12 cellular contexts compared by ENCODE assay signal in genomic region chr9:81664638-81665513, GRCh38. TPM values are rescaled to one million over a fixed set of nuclear protein-coding genes. Genes with fewer than 3 reads are reported as not detected.
DNase-seq lines count a peak whose midpoint lies in the region; ATAC-seq and TF ChIP-seq lines count a peak whose summit lies in the region.
"Had no signal": no experiment of that assay in that cellular context is flagged by ENCODE, and none has a peak within 500 bp of the region (broad histone marks: within the 10 kb centered on the region; RNA-seq: fewer than 3 reads in every experiment).

No MANE protein-coding gene starts in this region.

- no peaks in the 10 kb centered on the region for H3K9me3 ChIP-seq in left ventricle myocardium inferior (replicated peaks)
- no peaks in the 10 kb centered on the region for H3K9me3 ChIP-seq in spleen

- H3K4me3 ChIP-seq in left ventricle myocardium inferior (peak overlapping the region; percentile 5), spleen (peak overlapping the region in 1 of 8 donors; percentile 6)

- TF ChIP-seq CTCF in left ventricle myocardium inferior (IDR thresholded peaks at IDR 0.05; ENCODE audit: borderline replicate concordance) (no peak), spleen (IDR thresholded peaks at IDR 0.05 in 8 of 11, conservative IDR thresholded peaks at IDR 0.05 in 3 of 11) (no peak)

- peaks cover 47% of the 10 kb centered on the region for H3K4me1 ChIP-seq in left ventricle myocardium inferior
- peaks cover 18 to 95% (median 72%) of the 10 kb centered on the region in 6 donors for H3K4me1 ChIP-seq in spleen

- intact Hi-C loops in left ventricle myocardium inferior (cut with micrococcal nuclease) (no loop called here), spleen (cut with DNase I; ENCODE audit: low total_unique reads) (no loop called here)

- H3K27me3 ChIP-seq in left ventricle myocardium inferior (ENCODE audit: low read depth) (no peaks in the 10 kb centered on the region), spleen (replicated peaks in 1 of 7) (no peaks in the 10 kb centered on the region)

- 47 to 61% (median 54%) methylated on average over 8 of the region's 8 CpGs for WGBS in spleen, 5 donors

- peak in 1 of 3 donors; percentile 29 for TF ChIP-seq POLR2A in spleen (IDR thresholded peaks at IDR 0.05)

- H3K27ac ChIP-seq in left ventricle myocardium inferior (replicated peaks) = peak overlapping the region; percentile 27
- H3K27ac ChIP-seq in spleen = peak overlapping the region in 7 of 8 donors; percentile 10 to 76 (median 61)

- ATAC-seq in HG03354 (IDR thresholded peaks at IDR 0.05; ENCODE audit: poor library complexity, severe bottlenecking, unreplicated experiment) = peak; percentile 63
- ATAC-seq in HG02588 (IDR thresholded peaks at IDR 0.05; ENCODE audit: unreplicated experiment) = no peak

- no peaks in the 10 kb centered on the region for H3K36me3 ChIP-seq in left ventricle myocardium inferior
- H3K36me3 ChIP-seq in spleen = peaks cover 0 to 20% (median 0%) of the 10 kb centered on the region in 6 donors

- DNase-seq in NCI-H69 (lab: John Stamatoyannopoulos, UW) (peak; percentile 87), left ventricle myocardium inferior (no peak), spleen (no peak), iPS-NIHi7 (ENCODE audit: extremely low spot score) (no peak)
- DNase-seq in effector CD4-positive, alpha-beta T cell = no peak
- DNase-seq: activated CD4-positive, alpha-beta T cell treated with anti-CD3 and anti-CD28 coated beads, Interleukin-2, amount 50 U/mL, for 48 hours; activated naive CD4-positive, alpha-beta T cell treated with anti-CD3 and anti-CD28 coated beads for 36 hours; cerebellar nuclear complex; HCEC 1CT; NK-92 treated with Interleukin-12 subunit alpha and Interleukin-12 subunit beta, amount 100 ng/mL, for 24 hours had no signal

RNA-seq across cellular contexts. Expression of gene TLE1, which starts 24.5 kb away (rescaled TPM):
- total RNA-seq in left ventricle myocardium inferior = 8.5 TPM
- 100 to 1,000 TPM in 2 of 7 donors, 10 to 100 TPM in 5; 34.7 to 110 (median 68.2) TPM for total RNA-seq in spleen
- 10 to 100 TPM; 50.3 to 53.6 (median 52.6) TPM for polyA plus RNA-seq in spleen
